In the genomic region with DNA sequence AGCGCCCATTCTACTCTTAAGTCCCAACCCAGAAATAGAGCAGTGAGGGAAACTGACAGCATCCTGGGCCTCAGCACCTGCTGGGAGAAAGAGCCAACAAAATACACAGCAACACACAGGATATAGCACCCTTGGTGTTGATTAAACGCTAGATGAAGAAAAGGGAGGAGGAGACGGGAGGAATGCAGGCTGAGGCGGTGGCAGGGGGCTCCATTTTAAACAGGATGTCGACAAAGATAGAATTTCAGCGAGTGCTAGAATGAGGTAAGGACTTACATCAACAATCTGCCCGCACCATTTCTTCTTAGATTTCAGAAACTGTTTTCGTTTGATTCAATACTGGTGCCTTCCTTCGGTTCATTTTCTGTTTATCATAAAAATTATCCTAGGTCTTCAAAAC, we compare ENCODE assay signal across 22 cellular contexts.
"Had no signal": no experiment of that assay in that cellular context is flagged by ENCODE, and none has a peak within 500 bp of the region (broad histone marks: within the 10 kb centered on the region; RNA-seq: fewer than 3 reads in every experiment).

No MANE protein-coding gene starts in this region.

- H3K4me2 ChIP-seq: KMS-11, SK-N-SH had no signal

- H3K27ac Mint-ChIP-seq: IgD-negative memory B cell had no signal

- DNase-seq: MV-4-11, NCI-H1048, NCI-H1105, NCI-H1417 treated with DMSO at 0.1 percent for 48 hours, NCI-H146, NCI-H1694 treated with DMSO at 0.1 percent for 48 hours, NCI-H1930, NCI-H2081, NCI-H2107, NCI-H226, NCI-H446, NCI-H510A, NCI-H524 treated with DMSO at 0.1 percent for 48 hours, NCI-H69, NCI-H774, RPMI8226, SHP77, SK-N-SH had no signal

- H3K9me3 Mint-ChIP-seq: IgD-negative memory B cell had no signal

- H3K4me3 ChIP-seq: K562 had no signal

- H3K27ac ChIP-seq: HL-60, KMS-11 had no signal

- H3K9me3 ChIP-seq: SK-N-SH had no signal

- H3K9ac ChIP-seq: KMS-11, SK-N-SH had no signal
